Comparison of ENCODE assay signal across 8 cellular contexts in genomic region chr16:29710227-29711219, GRCh38. TPM values are rescaled to one million over a fixed set of nuclear protein-coding genes. Genes with fewer than 3 reads are reported as not detected.
A peak's percentile ranks its signal among the peaks of the same experiment; 100 is the strongest.
DNase-seq lines count a peak whose midpoint lies in the region; ATAC-seq lines count a peak whose summit lies in the region.

No MANE protein-coding gene starts in this region.

- H2BK120ac ChIP-seq in trophoblast cell (ENCODE audit: insufficient read depth, low read length, poor library complexity) = no peak overlapping the region

- intact Hi-C loops in head of caudate nucleus (cut with DNase I) = no loop called here

- no peak overlapping the region for H2BK5ac ChIP-seq in trophoblast cell (ENCODE audit: low read depth, low read length, poor library complexity)

- H4K8ac ChIP-seq in trophoblast cell (ENCODE audit: low read depth, low read length) = no peak overlapping the region

- no peaks in the 10 kb centered on the region for H3K9me3 Mint-ChIP-seq in activated T-helper 17 cell treated with anti-CD3 and anti-CD28 coated beads, Interleukin-2, amount 50 U/mL, for 72 hours

- H3K4ac ChIP-seq in trophoblast cell (ENCODE audit: low read depth, low read length) = no peak overlapping the region

- peaks cover 2 to 3% of the 10 kb centered on the region in 2 experiments for H3K4me1 ChIP-seq in trophoblast cell (ENCODE audit: control insufficient read depth in 1 of 2, insufficient read depth in 2 of 2, low read length in 2 of 2)

- no CpG with 5 or more reads among the region's 17 CpGs for WGBS in trophoblast cell (ENCODE audit: extremely low coverage, insufficient coverage, insufficient read length)

- H3K18ac ChIP-seq in trophoblast cell (ENCODE audit: low read length) = no peak overlapping the region

- peak overlapping the region; percentile 31 for H3K9ac ChIP-seq in trophoblast cell (ENCODE audit: low read length)

- H3K27me3 Mint-ChIP-seq in activated T-helper 17 cell treated with anti-CD3 and anti-CD28 coated beads, Interleukin-2, amount 50 U/mL, for 72 hours = no peaks in the 10 kb centered on the region

- no peak overlapping the region for H3K23ac ChIP-seq in trophoblast cell (ENCODE audit: low read length)

- DNase-seq in AG08396 (ENCODE audit: low spot score) (peak; percentile 69), G401 (ENCODE audit: low spot score) (peak; percentile 81), NCI-H1694 treated with DMSO at 0.1 percent for 48 hours (lab: John Stamatoyannopoulos, UW) (peak; percentile 5), head of caudate nucleus (peak in 30 of 42 donors; percentile 14 to 84 (median 61)), trophoblast cell (peak; percentile 56 to 84), T-helper 9 cell (no peak)

- no peak overlapping the region for H2AK5ac ChIP-seq in trophoblast cell (ENCODE audit: low read length)

- H3K36me3 Mint-ChIP-seq in activated T-helper 17 cell treated with anti-CD3 and anti-CD28 coated beads, Interleukin-2, amount 50 U/mL, for 72 hours (ENCODE audit: low read depth) = no peaks in the 10 kb centered on the region

- peak overlapping the region; percentile 21 for H3K27ac ChIP-seq in trophoblast cell (ENCODE audit: low read depth, low read length)

- no peak overlapping the region for H3K14ac ChIP-seq in trophoblast cell (ENCODE audit: low read length)

- H3K36me3 ChIP-seq in trophoblast cell (ENCODE audit: control insufficient read depth in 1 of 2, insufficient read depth in 2 of 2, low read length in 2 of 2) = no peaks in the 10 kb centered on the region

- no peaks in the 10 kb centered on the region for H3K79me2 ChIP-seq in trophoblast cell (ENCODE audit: control insufficient read depth, insufficient read depth, low read length, poor library complexity)

- H2AFZ ChIP-seq in trophoblast cell (ENCODE audit: insufficient read depth, low read length, poor library complexity) = no peak overlapping the region

- no peaks in the 10 kb centered on the region for H3K9me3 ChIP-seq in trophoblast cell (ENCODE audit: insufficient read depth, low read depth, low read length)

- H4K12ac ChIP-seq in trophoblast cell (ENCODE audit: low read depth, low read length) = no peak overlapping the region

- H4K91ac ChIP-seq in trophoblast cell (ENCODE audit: low read depth, low read length) = no peak overlapping the region

- peak overlapping the region; percentile 30 for H2BK12ac ChIP-seq in trophoblast cell (ENCODE audit: low read length)

- H3K4me1 Mint-ChIP-seq in activated T-helper 17 cell treated with anti-CD3 and anti-CD28 coated beads, Interleukin-2, amount 50 U/mL, for 72 hours = peaks cover 11% of the 10 kb centered on the region

- H3K4me2 ChIP-seq in trophoblast cell (ENCODE audit: low read length) = peak overlapping the region; percentile 48

- no peaks in the 10 kb centered on the region for H3K79me1 ChIP-seq in trophoblast cell (ENCODE audit: low read length)

- ATAC-seq in activated T-helper 17 cell treated with anti-CD3 and anti-CD28 coated beads, Interleukin-2, amount 50 U/mL, for 72 hours (replicated peaks) = peak; percentile 99
- no peak for ATAC-seq in HG03442 (IDR thresholded peaks at IDR 0.05; ENCODE audit: unreplicated experiment)

- no peak overlapping the region for H3K27ac Mint-ChIP-seq in activated T-helper 17 cell treated with anti-CD3 and anti-CD28 coated beads, Interleukin-2, amount 50 U/mL, for 72 hours

- H3K4me3 Mint-ChIP-seq in activated T-helper 17 cell treated with anti-CD3 and anti-CD28 coated beads, Interleukin-2, amount 50 U/mL, for 72 hours = peak overlapping the region; percentile 8

- H3K27me3 ChIP-seq in trophoblast cell (ENCODE audit: insufficient read depth, low read length) = no peaks in the 10 kb centered on the region

- in situ Hi-C loops in G401 (cut with HindIII; ENCODE audit: low sequenced_read_pairs) = no loop called here

- no peak overlapping the region for H3K4me3 ChIP-seq in trophoblast cell (ENCODE audit: low read depth, low read length)

RNA-seq across cellular contexts. Expression of gene QPRT, which starts 31.5 kb away (rescaled TPM):
- total RNA-seq in G401 (2014; rRNA removed; shearing (Covaris generic)) = 96.6 and 105 TPM in 2 replicates
- total RNA-seq in activated T-helper 17 cell treated with anti-CD3 and anti-CD28 coated beads, Interleukin-2, amount 50 U/mL, for 72 hours = 1 to 10 TPM; 3.2 to 4.3 TPM
- 258 and 266 TPM in 2 replicates for polyA plus RNA-seq in trophoblast cell (2013)

RNA-seq across cellular contexts. Expression of gene C16orf54, which starts 35.3 kb away (rescaled TPM):
- total RNA-seq in G401 (2014; rRNA removed; shearing (Covaris generic)) = not detected in 2 replicates
- 10 to 100 TPM; 15.9 to 23.5 TPM for total RNA-seq in activated T-helper 17 cell treated with anti-CD3 and anti-CD28 coated beads, Interleukin-2, amount 50 U/mL, for 72 hours
- 0.05 and 0.06 TPM in 2 replicates for polyA plus RNA-seq in trophoblast cell (2013)

RNA-seq across cellular contexts. Expression of gene SPN, which starts 47.5 kb away (rescaled TPM):
- total RNA-seq in G401 (2014; rRNA removed; shearing (Covaris generic)) = 0.37 TPM in 1 of 2 replicates, not detected in the other
- 100 to 1,000 TPM; 137 to 173 TPM for total RNA-seq in activated T-helper 17 cell treated with anti-CD3 and anti-CD28 coated beads, Interleukin-2, amount 50 U/mL, for 72 hours
- polyA plus RNA-seq in trophoblast cell (2013) = 0.10 and 0.15 TPM in 2 replicates

Comparison
In these comparisons a context has a peak if more than half of its experiments do, and no peak if none do; other contexts are left out.
1. RNA of gene QPRT, which starts 31.5 kb away (total RNA-seq): 96.6 to 105 TPM in G401; 3.2 to 4.3 TPM in activated T-helper 17 cell treated with anti-CD3 and anti-CD28 coated beads, Interleukin-2, amount 50 U/mL, for 72 hours; every median in the first group is over 10 times any median in the second.
2. RNA of gene C16orf54, which starts 35.3 kb away (total RNA-seq): 15.9 to 23.5 TPM in activated T-helper 17 cell treated with anti-CD3 and anti-CD28 coated beads, Interleukin-2, amount 50 U/mL, for 72 hours; not detected in G401; every median in the first group is over 10 times any median in the second.
3. RNA of gene SPN, which starts 47.5 kb away (total RNA-seq): 137 to 173 TPM in activated T-helper 17 cell treated with anti-CD3 and anti-CD28 coated beads, Interleukin-2, amount 50 U/mL, for 72 hours; 0.37 TPM in G401; every median in the first group is over 100 times any median in the second.